Comparison of ENCODE assay signal across 25 cellular contexts in the genomic region with DNA sequence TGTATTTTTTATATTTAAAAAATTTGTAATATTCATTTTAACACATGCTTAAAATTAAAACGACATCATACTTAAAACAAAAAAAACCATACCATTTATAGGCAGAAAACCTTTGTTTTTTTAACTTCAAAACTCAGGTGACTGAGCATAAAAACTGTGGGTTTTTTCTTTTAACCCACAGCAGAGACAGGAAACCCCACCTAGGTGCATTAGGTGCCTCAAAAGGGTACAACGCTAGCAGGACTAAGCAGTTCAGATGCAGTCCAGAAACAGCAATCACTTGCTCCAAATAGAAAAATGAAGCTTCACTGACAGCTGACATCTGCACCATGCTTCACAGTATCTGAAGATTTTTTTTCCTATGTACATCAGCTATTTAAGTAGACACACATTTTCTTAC. TPM values are rescaled to one million over a fixed set of nuclear protein-coding genes. Genes with fewer than 3 reads are reported as not detected.
A peak's percentile ranks its signal among the peaks of the same experiment; 100 is the strongest.
DNase-seq lines count a peak whose midpoint lies in the region; ATAC-seq and TF ChIP-seq lines count a peak whose summit lies in the region.
"Had no signal": no experiment of that assay in that cellular context is flagged by ENCODE, and none has a peak within 500 bp of the region (broad histone marks: within the 10 kb centered on the region; RNA-seq: fewer than 3 reads in every experiment).

No MANE protein-coding gene starts in this region.

- H3K4me1 ChIP-seq in MM.1S (ENCODE audit: low read length), result peaks cover 35% of the 10 kb centered on the region
- H3K4me1 ChIP-seq: gastrocnemius medialis, SJCRH30 had no signal

- peaks cover 65% of the 10 kb centered on the region for H3K4me1 Mint-ChIP-seq in activated T-helper 17 cell treated with anti-CD3 and anti-CD28 coated beads, Interleukin-2, amount 50 U/mL, for 72 hours
- peaks cover 82% of the 10 kb centered on the region for H3K4me1 Mint-ChIP-seq in stimulated activated memory B cell treated with anti-CD40 and anti-IgM and Interleukin-4, amounts not matched to agents 10 μg/mL and 1 μg/mL and 100 μg/mL, for 72 hours
- H3K4me1 Mint-ChIP-seq in activated T-cell treated with anti-CD3 and anti-CD28 coated beads, Interleukin-2, amount 50 U/mL, for 24 hours (ENCODE audit: low read depth), result peaks cover 67% of the 10 kb centered on the region

- H3K9ac ChIP-seq in MM.1S (ENCODE audit: low read length), result no peak overlapping the region
- H3K9ac ChIP-seq: BLaER1 treated with 17β-estradiol and CSF1 and Interleukin-3, amounts not matched to agents 10 nM and 100 nM had no signal

- no peak for TF ChIP-seq POLR2A in GM18505 (IDR thresholded peaks at IDR 0.05; ENCODE audit: borderline replicate concordance, extremely low read depth, insufficient read depth, insufficient read length)

- H3K9me3 Mint-ChIP-seq in activated T-helper 17 cell treated with anti-CD3 and anti-CD28 coated beads, Interleukin-2, amount 50 U/mL, for 72 hours, result no peaks in the 10 kb centered on the region
- no peaks in the 10 kb centered on the region for H3K9me3 Mint-ChIP-seq in stimulated activated memory B cell treated with anti-CD40 and anti-IgM and Interleukin-4, amounts not matched to agents 10 μg/mL and 1 μg/mL and 100 μg/mL, for 72 hours
- H3K9me3 Mint-ChIP-seq in activated T-cell treated with anti-CD3 and anti-CD28 coated beads, Interleukin-2, amount 50 U/mL, for 24 hours, result no peaks in the 10 kb centered on the region
- H3K9me3 Mint-ChIP-seq: activated B cell treated with CpG ODN at 0.5 μM for 24 hours, endodermal cell had no signal

- H3K27ac Mint-ChIP-seq in activated T-helper 17 cell treated with anti-CD3 and anti-CD28 coated beads, Interleukin-2, amount 50 U/mL, for 72 hours, result peak overlapping the region; percentile 95
- H3K27ac Mint-ChIP-seq in stimulated activated memory B cell treated with anti-CD40 and anti-IgM and Interleukin-4, amounts not matched to agents 10 μg/mL and 1 μg/mL and 100 μg/mL, for 72 hours, result no peak overlapping the region
- no peak overlapping the region for H3K27ac Mint-ChIP-seq in activated T-cell treated with anti-CD3 and anti-CD28 coated beads, Interleukin-2, amount 50 U/mL, for 24 hours
- H3K27ac Mint-ChIP-seq: endodermal cell, progenitor cell of endocrine pancreas had no signal

- peak overlapping the region; percentile 20; the same call in 1 of the 2 replicates for H3K4me2 ChIP-seq in MM.1S (ENCODE audit: low read depth, low read length)
- H3K4me2 ChIP-seq: BLaER1 treated with 17β-estradiol and CSF1 and Interleukin-3, amounts not matched to agents 10 nM and 100 nM had no signal

- DNase-seq in activated gamma-delta T cell treated with Interleukin-2 at 50 U/mL for 16 hours, result peak; percentile 34
- no peak for DNase-seq in activated gamma-delta T cell (lab: John Stamatoyannopoulos, UW)
- peak; percentile 45 for DNase-seq in MM.1S
- no peak for DNase-seq in activated T-cell treated with anti-CD3 and anti-CD28 coated beads, Interleukin-2, amount 50 U/mL, for 24 hours
- no peak for DNase-seq in occipital lobe (lab: John Stamatoyannopoulos, UW)
- DNase-seq: ACHN, activated B cell treated with CpG ODN at 0.5 μM for 24 hours, adrenal gland, brain microvascular endothelial cell, DMS 273 treated with DMSO at 0.1 percent for 48 hours, endodermal cell, esophagus squamous epithelium, gastrocnemius medialis, hippocampal formation, Kasumi-1, NCI-H1105 treated with DMSO at 0.1 percent for 48 hours, NCI-H2029 treated with DMSO at 0.1 percent for 48 hours, SJCRH30, substantia nigra had no signal

- H3K9me2 ChIP-seq in MM.1S (replicated peaks; ENCODE audit: insufficient read depth, low read length), result no peaks in the 10 kb centered on the region

- H3K79me2 ChIP-seq in MM.1S (ENCODE audit: low read length), result no peaks in the 10 kb centered on the region

- no peaks in the 10 kb centered on the region for H4K20me1 ChIP-seq in MM.1S (ENCODE audit: insufficient read depth, low read length)

- H3K36me3 ChIP-seq in MM.1S (replicated peaks; ENCODE audit: insufficient read depth, low read length), result no peaks in the 10 kb centered on the region
- H3K36me3 ChIP-seq: SJCRH30 had no signal

- H3F3A ChIP-seq in MM.1S (ENCODE audit: insufficient read depth, low read length), result peaks cover 10% of the 10 kb centered on the region; the same call in 1 of the 2 replicates

- no peak for ATAC-seq in activated T-helper 17 cell treated with anti-CD3 and anti-CD28 coated beads, Interleukin-2, amount 50 U/mL, for 72 hours (replicated peaks)
- ATAC-seq in stimulated activated memory B cell treated with anti-CD40 and anti-IgM and Interleukin-4, amounts not matched to agents 10 μg/mL and 1 μg/mL and 100 μg/mL, for 72 hours, result peak; percentile 49
- ATAC-seq in GM18505 (IDR thresholded peaks at IDR 0.05; ENCODE audit: unreplicated experiment), result no peak
- ATAC-seq: gastrocnemius medialis, Panc1 had no signal

- no peaks in the 10 kb centered on the region for H3K27me3 Mint-ChIP-seq in activated T-helper 17 cell treated with anti-CD3 and anti-CD28 coated beads, Interleukin-2, amount 50 U/mL, for 72 hours
- no peaks in the 10 kb centered on the region for H3K27me3 Mint-ChIP-seq in stimulated activated memory B cell treated with anti-CD40 and anti-IgM and Interleukin-4, amounts not matched to agents 10 μg/mL and 1 μg/mL and 100 μg/mL, for 72 hours
- H3K27me3 Mint-ChIP-seq in activated T-cell treated with anti-CD3 and anti-CD28 coated beads, Interleukin-2, amount 50 U/mL, for 24 hours, result no peaks in the 10 kb centered on the region
- H3K27me3 Mint-ChIP-seq: activated B cell treated with CpG ODN at 0.5 μM for 24 hours, progenitor cell of endocrine pancreas had no signal

- peak overlapping the region; percentile 78 for H3K4me3 Mint-ChIP-seq in activated T-helper 17 cell treated with anti-CD3 and anti-CD28 coated beads, Interleukin-2, amount 50 U/mL, for 72 hours
- no peak overlapping the region for H3K4me3 Mint-ChIP-seq in stimulated activated memory B cell treated with anti-CD40 and anti-IgM and Interleukin-4, amounts not matched to agents 10 μg/mL and 1 μg/mL and 100 μg/mL, for 72 hours
- H3K4me3 Mint-ChIP-seq in activated T-cell treated with anti-CD3 and anti-CD28 coated beads, Interleukin-2, amount 50 U/mL, for 24 hours, result no peak overlapping the region
- H3K4me3 Mint-ChIP-seq: activated B cell treated with CpG ODN at 0.5 μM for 24 hours, endodermal cell had no signal

- peaks cover 94% of the 10 kb centered on the region for H3K36me3 Mint-ChIP-seq in activated T-helper 17 cell treated with anti-CD3 and anti-CD28 coated beads, Interleukin-2, amount 50 U/mL, for 72 hours (ENCODE audit: low read depth)
- H3K36me3 Mint-ChIP-seq in stimulated activated memory B cell treated with anti-CD40 and anti-IgM and Interleukin-4, amounts not matched to agents 10 μg/mL and 1 μg/mL and 100 μg/mL, for 72 hours, result peaks cover 53% of the 10 kb centered on the region
- peaks cover 53% of the 10 kb centered on the region for H3K36me3 Mint-ChIP-seq in activated T-cell treated with anti-CD3 and anti-CD28 coated beads, Interleukin-2, amount 50 U/mL, for 24 hours (ENCODE audit: low read depth)

- no peak for TF ChIP-seq CTCF in MM.1S (IDR thresholded peaks at IDR 0.05; ENCODE audit: low read length)

- no peak overlapping the region for H3K4me3 ChIP-seq in MM.1S (ENCODE audit: low read length)
- H3K4me3 ChIP-seq: adrenal gland; BLaER1 treated with 17β-estradiol and CSF1 and Interleukin-3, amounts not matched to agents 10 nM and 100 nM; esophagus squamous epithelium; gastrocnemius medialis; SJCRH30 had no signal

- no peaks in the 10 kb centered on the region for H3K27me3 ChIP-seq in MM.1S (replicated peaks; ENCODE audit: insufficient read depth, low read length)
- H3K27me3 ChIP-seq: adrenal gland; BLaER1 treated with 17β-estradiol and CSF1 and Interleukin-3, amounts not matched to agents 10 nM and 100 nM; brain microvascular endothelial cell; esophagus squamous epithelium; gastrocnemius medialis; SJCRH30 had no signal

- H3K9me3 ChIP-seq in MM.1S (replicated peaks; ENCODE audit: insufficient read depth, low read length), result no peaks in the 10 kb centered on the region
- H3K9me3 ChIP-seq: adrenal gland; BLaER1 treated with 17β-estradiol and CSF1 and Interleukin-3, amounts not matched to agents 10 nM and 100 nM; esophagus squamous epithelium; gastrocnemius medialis; SJCRH30 had no signal

- H3K27ac ChIP-seq in MM.1S (ENCODE audit: low read length), result no peak overlapping the region; the same call in 1 of the 2 replicates
- H3K27ac ChIP-seq: adrenal gland; BLaER1 treated with 17β-estradiol and CSF1 and Interleukin-3, amounts not matched to agents 10 nM and 100 nM; brain microvascular endothelial cell; esophagus squamous epithelium; gastrocnemius medialis; SJCRH30 had no signal

- no peak overlapping the region for H2AFZ ChIP-seq in MM.1S (ENCODE audit: low read length)

RNA-seq across cellular contexts. Expression of a gene that starts 52.3 kb away (rescaled TPM):
- 100 to 1,000 TPM in 1 of 2 donors, 10 to 100 TPM in 1; 54.5 to 121 TPM for total RNA-seq in activated T-helper 17 cell treated with anti-CD3 and anti-CD28 coated beads, Interleukin-2, amount 50 U/mL, for 72 hours
- 15.9 TPM for total RNA-seq in occipital lobe

RNA-seq across cellular contexts. Expression of a gene that starts 52.3 kb away (rescaled TPM):
- 10 to 100 TPM in 1 of 2 donors, 1 to 10 TPM in 1; 8.8 to 12.7 TPM for total RNA-seq in activated T-helper 17 cell treated with anti-CD3 and anti-CD28 coated beads, Interleukin-2, amount 50 U/mL, for 72 hours
- total RNA-seq in occipital lobe, result 5.6 TPM

Comparison
In these comparisons a context has a peak if more than half of its experiments do, and no peak if none do; other contexts are left out.
1. DNase-seq: peak in activated gamma-delta T cell treated with Interleukin-2 at 50 U/mL for 16 hours (single experiment) and MM.1S (single experiment); none in activated gamma-delta T cell (single experiment), activated T-cell treated with anti-CD3 and anti-CD28 coated beads, Interleukin-2, amount 50 U/mL, for 24 hours (single experiment) and occipital lobe (single experiment).